20 cellular contexts compared by ENCODE assay signal in the genomic region with DNA sequence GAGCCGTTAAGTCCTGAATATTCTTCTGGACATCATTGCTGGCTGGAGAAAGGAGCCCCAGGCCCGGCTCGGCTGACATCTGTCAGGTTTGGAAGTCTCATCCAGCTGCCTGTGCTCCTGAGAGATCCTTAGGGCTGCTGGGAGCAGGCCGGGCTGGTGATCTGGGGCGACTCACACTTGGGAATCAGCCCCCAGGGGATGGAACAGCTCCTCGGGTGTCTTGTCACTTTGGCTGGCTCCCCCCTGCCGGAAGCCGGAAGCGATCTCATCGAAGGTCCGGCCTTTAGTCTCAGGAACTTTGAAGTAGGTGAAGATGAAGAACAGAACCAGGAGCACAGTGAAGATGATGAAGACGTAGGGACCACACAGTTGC. TPM values are rescaled to one million over a fixed set of nuclear protein-coding genes. Genes with fewer than 3 reads are reported as not detected.
DNase-seq lines count a peak whose midpoint lies in the region; ATAC-seq and TF ChIP-seq lines count a peak whose summit lies in the region.
"Had no signal": no experiment of that assay in that cellular context is flagged by ENCODE, and none has a peak within 500 bp of the region (broad histone marks: within the 10 kb centered on the region; RNA-seq: fewer than 3 reads in every experiment).

No MANE protein-coding gene starts in this region.

- ATAC-seq in activated T-cell treated with anti-CD3 and anti-CD28 coated beads, Interleukin-2, amount 50 U/mL, for 72 hours (replicated peaks in 1 of 2) = no peak
- no peak for ATAC-seq in stimulated activated memory B cell treated with anti-CD40 and anti-IgM and Interleukin-4, amounts not matched to agents 10 μg/mL and 1 μg/mL and 100 μg/mL, for 72 hours
- ATAC-seq: heart right ventricle, K562, SK-N-SH treated with all-trans-retinoic acid at 6 μM for 48 hours had no signal

- no peak for DNase-seq in activated T-cell treated with anti-CD3 and anti-CD28 coated beads, Interleukin-2, amount 50 U/mL, for 24 hours
- no peak for DNase-seq in activated T-cell treated with anti-CD3 and anti-CD28 coated beads, Interleukin-2, amount 50 U/mL, for 72 hours
- DNase-seq in RPMI7951 (ENCODE audit: low read depth) (peak; percentile 45), epithelial cell of esophagus (ENCODE audit: low read depth) (peak; percentile 50), glomerular visceral epithelial cell (ENCODE audit: extremely low spot score) (no peak), hippocampal formation (lab: John Stamatoyannopoulos, UW) (no peak)
- no peak for DNase-seq in effector CD8-positive, alpha-beta T cell (lab: John Stamatoyannopoulos, UW)
- DNase-seq: activated CD4-positive, alpha-beta T cell treated with anti-CD3 and anti-CD28 coated beads for 48 hours; activated CD8-positive, alpha-beta memory T cell treated with anti-CD3 and anti-CD28 coated beads, Interleukin-2, amount 50 U/mL, for 48 hours; amygdala; effector memory CD4-positive, alpha-beta T cell; HCEC 1CT; heart right ventricle; NCI-H2029 treated with DMSO at 0.1 percent for 48 hours; NCI-H446 treated with DMSO at 0.1 percent for 48 hours; stimulated activated CD4-positive, alpha-beta T cell treated with anti-CD3 and anti-CD28 coated beads, Interleukin-2, amount 100 ng/mL, for 48 hours had no signal

- H3K36me3 Mint-ChIP-seq in activated T-cell treated with anti-CD3 and anti-CD28 coated beads, Interleukin-2, amount 50 U/mL, for 24 hours (ENCODE audit: low read depth) = peaks cover 78% of the 10 kb centered on the region
- H3K36me3 Mint-ChIP-seq in activated T-cell treated with anti-CD3 and anti-CD28 coated beads, Interleukin-2, amount 50 U/mL, for 72 hours (ENCODE audit: insufficient read depth in 2 of 2) = peaks cover 8 to 9% of the 10 kb centered on the region in 2 donors
- H3K36me3 Mint-ChIP-seq in stimulated activated memory B cell treated with anti-CD40 and anti-IgM and Interleukin-4, amounts not matched to agents 10 μg/mL and 1 μg/mL and 100 μg/mL, for 72 hours = peaks cover 61% of the 10 kb centered on the region

- no peak overlapping the region for H3K4me3 Mint-ChIP-seq in activated T-cell treated with anti-CD3 and anti-CD28 coated beads, Interleukin-2, amount 50 U/mL, for 24 hours
- H3K4me3 Mint-ChIP-seq in activated T-cell treated with anti-CD3 and anti-CD28 coated beads, Interleukin-2, amount 50 U/mL, for 72 hours = no peak overlapping the region
- H3K4me3 Mint-ChIP-seq in stimulated activated memory B cell treated with anti-CD40 and anti-IgM and Interleukin-4, amounts not matched to agents 10 μg/mL and 1 μg/mL and 100 μg/mL, for 72 hours = no peak overlapping the region

- H3K4me3 ChIP-seq in epithelial cell of esophagus (ENCODE audit: low read length) = no peak overlapping the region
- H3K4me3 ChIP-seq: BLaER1 treated with 17β-estradiol and CSF1 and Interleukin-3, amounts not matched to agents 10 nM and 100 nM; heart right ventricle; K562 had no signal

- no peaks in the 10 kb centered on the region for H3K27me3 Mint-ChIP-seq in activated T-cell treated with anti-CD3 and anti-CD28 coated beads, Interleukin-2, amount 50 U/mL, for 24 hours
- H3K27me3 Mint-ChIP-seq in activated T-cell treated with anti-CD3 and anti-CD28 coated beads, Interleukin-2, amount 50 U/mL, for 72 hours (ENCODE audit: low read depth) = no peaks in the 10 kb centered on the region
- H3K27me3 Mint-ChIP-seq in stimulated activated memory B cell treated with anti-CD40 and anti-IgM and Interleukin-4, amounts not matched to agents 10 μg/mL and 1 μg/mL and 100 μg/mL, for 72 hours = no peaks in the 10 kb centered on the region

- no peak for TF ChIP-seq CTCF in epithelial cell of esophagus (IDR thresholded peaks at IDR 0.05; ENCODE audit: insufficient read depth, low read depth, low read length, missing control alignments)

- no peaks in the 10 kb centered on the region for H3K9me3 Mint-ChIP-seq in activated T-cell treated with anti-CD3 and anti-CD28 coated beads, Interleukin-2, amount 50 U/mL, for 24 hours
- no peaks in the 10 kb centered on the region for H3K9me3 Mint-ChIP-seq in activated T-cell treated with anti-CD3 and anti-CD28 coated beads, Interleukin-2, amount 50 U/mL, for 72 hours
- no peaks in the 10 kb centered on the region for H3K9me3 Mint-ChIP-seq in stimulated activated memory B cell treated with anti-CD40 and anti-IgM and Interleukin-4, amounts not matched to agents 10 μg/mL and 1 μg/mL and 100 μg/mL, for 72 hours

- H3K4me1 Mint-ChIP-seq in activated T-cell treated with anti-CD3 and anti-CD28 coated beads, Interleukin-2, amount 50 U/mL, for 24 hours (ENCODE audit: low read depth) = peaks cover 56% of the 10 kb centered on the region
- peaks cover 56% of the 10 kb centered on the region for H3K4me1 Mint-ChIP-seq in activated T-cell treated with anti-CD3 and anti-CD28 coated beads, Interleukin-2, amount 50 U/mL, for 72 hours (ENCODE audit: low read depth)
- H3K4me1 Mint-ChIP-seq in stimulated activated memory B cell treated with anti-CD40 and anti-IgM and Interleukin-4, amounts not matched to agents 10 μg/mL and 1 μg/mL and 100 μg/mL, for 72 hours = peaks cover 75% of the 10 kb centered on the region

- H3K27ac Mint-ChIP-seq in activated T-cell treated with anti-CD3 and anti-CD28 coated beads, Interleukin-2, amount 50 U/mL, for 24 hours = peak overlapping the region; percentile 7
- no peak overlapping the region for H3K27ac Mint-ChIP-seq in activated T-cell treated with anti-CD3 and anti-CD28 coated beads, Interleukin-2, amount 50 U/mL, for 72 hours
- H3K27ac Mint-ChIP-seq in stimulated activated memory B cell treated with anti-CD40 and anti-IgM and Interleukin-4, amounts not matched to agents 10 μg/mL and 1 μg/mL and 100 μg/mL, for 72 hours = peak overlapping the region; percentile 82

RNA-seq across cellular contexts. Expression of a gene that starts 31.8 kb away (rescaled TPM):
- 10 to 100 TPM; 41.7 to 51.9 TPM for total RNA-seq in activated T-cell treated with anti-CD3 and anti-CD28 coated beads, Interleukin-2, amount 50 U/mL, for 72 hours
- total RNA-seq in RPMI7951 (2014; rRNA removed; shearing (Covaris generic)) = 192 and 248 TPM in 2 replicates

Comparison
In these comparisons a context has a peak if more than half of its experiments do, and no peak if none do; other contexts are left out.
1. DNase-seq: peak in RPMI7951 (single experiment) and epithelial cell of esophagus (single experiment); none in activated T-cell treated with anti-CD3 and anti-CD28 coated beads, Interleukin-2, amount 50 U/mL, for 24 hours (single experiment), activated T-cell treated with anti-CD3 and anti-CD28 coated beads, Interleukin-2, amount 50 U/mL, for 72 hours (0 of 2), glomerular visceral epithelial cell (single experiment), hippocampal formation (0 of 2) and effector CD8-positive, alpha-beta T cell (single experiment).